Comparison of ENCODE assay signal across 8 cellular contexts in the genomic region with DNA sequence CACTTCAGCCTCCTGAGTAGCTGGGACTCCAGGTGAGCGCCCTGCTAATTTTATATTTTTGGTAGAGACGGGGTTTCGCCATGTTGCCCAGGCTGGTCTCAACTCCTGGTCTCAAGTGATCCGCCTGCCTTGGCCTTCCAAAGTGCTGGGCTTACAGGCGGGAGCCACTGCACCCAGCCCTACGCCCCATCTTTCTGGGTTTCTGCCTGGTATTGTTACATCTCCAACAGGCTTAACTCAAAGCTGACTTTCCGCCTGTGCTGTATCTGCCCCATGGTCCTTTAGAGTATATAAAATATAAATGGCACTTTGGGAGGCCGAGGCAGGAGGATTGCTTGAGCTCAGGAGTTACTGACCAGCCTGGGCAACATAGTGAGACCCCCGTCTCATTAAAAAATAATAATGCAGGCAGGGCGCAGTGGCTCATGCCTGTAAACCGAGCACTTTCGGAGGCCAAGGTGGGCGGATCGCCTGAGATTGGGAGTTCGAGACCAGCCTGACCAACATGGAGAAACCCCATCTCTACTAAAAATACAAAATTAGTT. TPM values are rescaled to one million over a fixed set of nuclear protein-coding genes. Genes with fewer than 3 reads are reported as not detected.
DNase-seq lines count a peak whose midpoint lies in the region; ATAC-seq and TF ChIP-seq lines count a peak whose summit lies in the region.

No MANE protein-coding gene starts in this region.

- peak; percentile 2 for ATAC-seq in memory B cell (ENCODE audit: low read depth)
- ATAC-seq in upper lobe of right lung: no peak

- H3K36me3 ChIP-seq in upper lobe of right lung: no peaks in the 10 kb centered on the region

- H3K27me3 Mint-ChIP-seq in brain: peaks cover 14% of the 10 kb centered on the region
- H3K27me3 Mint-ChIP-seq in memory B cell: no peaks in the 10 kb centered on the region

- H3K4me3 Mint-ChIP-seq in brain: peak overlapping the region; percentile 88 to 98 (median 96)
- peak overlapping the region; percentile 97 for H3K4me3 Mint-ChIP-seq in memory B cell

- no peaks in the 10 kb centered on the region for H3K27me3 ChIP-seq in HL-60 (ENCODE audit: insufficient read depth, poor library complexity, severe bottlenecking)
- no peaks in the 10 kb centered on the region for H3K27me3 ChIP-seq in upper lobe of right lung

- H3K4me1 Mint-ChIP-seq in brain (peaks cover 31% of the 10 kb centered on the region), memory B cell (peaks cover 24% of the 10 kb centered on the region)

- H3K27ac Mint-ChIP-seq in brain (peak overlapping the region; percentile 97 to 100 (median 100)), memory B cell (peak overlapping the region; percentile 98)

- H3K4me3 ChIP-seq in HL-60 (replicated peaks; ENCODE audit: insufficient read depth, low read length) (peak overlapping the region; percentile 78), upper lobe of right lung (peak overlapping the region; percentile 72)

- no peak for TF ChIP-seq CTCF in 22Rv1 (IDR thresholded peaks at IDR 0.05)
- TF ChIP-seq CTCF in HL-60 (IDR thresholded peaks at IDR 0.05; ENCODE audit: insufficient read depth, low read length): no peak
- TF ChIP-seq CTCF in brain (conservative IDR thresholded peaks at IDR 0.05): no peak
- TF ChIP-seq CTCF in upper lobe of right lung (IDR thresholded peaks at IDR 0.05): no peak
- no peak for TF ChIP-seq CTCF in GM10266 (IDR thresholded peaks at IDR 0.05; ENCODE audit: control insufficient read depth, insufficient read depth, low read depth, missing control alignments)

- peaks cover 11% of the 10 kb centered on the region for H3K4me1 ChIP-seq in upper lobe of right lung

- peaks cover 0 to 9% (median 0%) of the 10 kb centered on the region in 5 experiments for H3K9me3 Mint-ChIP-seq in brain
- no peaks in the 10 kb centered on the region for H3K9me3 Mint-ChIP-seq in memory B cell

- H3K36me3 Mint-ChIP-seq in brain (peaks cover 13% of the 10 kb centered on the region), memory B cell (no peaks in the 10 kb centered on the region)

- no peaks in the 10 kb centered on the region for H3K9me3 ChIP-seq in upper lobe of right lung

- H3K27ac ChIP-seq in 22Rv1: peak overlapping the region; percentile 99
- peak overlapping the region; percentile 97 for H3K27ac ChIP-seq in HL-60 (replicated peaks)
- H3K27ac ChIP-seq in upper lobe of right lung: peak overlapping the region; percentile 91

- DNase-seq in HL-60 (ENCODE audit: low read depth in 1 of 2, low spot score in 1 of 2) (no peak), memory B cell (ENCODE audit: low spot score in 2 of 2) (no peak), upper lobe of right lung (no peak), GM10266 (ENCODE audit: extremely low spot score) (no peak), Ammon's horn (ENCODE audit: low spot score) (no peak), Kasumi-1 (lab: John Stamatoyannopoulos, UW) (no peak)

- intact Hi-C loops in upper lobe of right lung (cut with DNase I): no loop called here

RNA-seq across cellular contexts. Expression of gene GLDC, which starts 36.5 kb away (rescaled TPM):
- 5.1 TPM for polyA plus RNA-seq in brain (ENCODE audit: insufficient read depth, low read depth, low replicate concordance)
- 1.7 TPM for total RNA-seq in upper lobe of right lung
